In genomic region chr17:30805944-30806456, GRCh38 we compare ENCODE assay signal across 10 cellular contexts. TPM values are rescaled to one million over a fixed set of nuclear protein-coding genes. Genes with fewer than 3 reads are reported as not detected.
A peak's percentile ranks its signal among the peaks of the same experiment; 100 is the strongest.
DNase-seq lines count a peak whose midpoint lies in the region; ATAC-seq, FAIRE-seq and TF ChIP-seq lines count a peak whose summit lies in the region.
"Had no signal": no experiment of that assay in that cellular context is flagged by ENCODE, and none has a peak within 500 bp of the region (broad histone marks: within the 10 kb centered on the region; RNA-seq: fewer than 3 reads in every experiment).

No MANE protein-coding gene starts in this region.

- H2AFZ ChIP-seq in SU-DHL-6 (ENCODE audit: low read depth, low read length, severe bottlenecking), result no peak overlapping the region

- no peaks in the 10 kb centered on the region for H3K9me2 ChIP-seq in SU-DHL-6 (replicated peaks; ENCODE audit: insufficient read depth, low read length)

- no peak for DNase-seq in A673 (ENCODE audit: low spot score)
- DNase-seq in fibroblast of the aortic adventitia (ENCODE audit: low read depth), result no peak
- no peak for DNase-seq in RCC 7860 (ENCODE audit: low spot score)
- no peak for DNase-seq in GDM1 (lab: John Stamatoyannopoulos, UW)
- no peak for DNase-seq in H54 (ENCODE audit: insufficient read length, low spot score)
- DNase-seq: kidney glomerular epithelial cell, NCI-H1092 had no signal

- no peak for ATAC-seq in HG03565 (IDR thresholded peaks at IDR 0.05; ENCODE audit: unreplicated experiment)

- no TSS peak for BruUV-seq in A673 (replicated peaks; lab: Mats Ljungman, UMichigan)

- H3K9me3 ChIP-seq in A673 (ENCODE audit: low read depth, low read length, poor library complexity, severe bottlenecking), result no peaks in the 10 kb centered on the region
- no peaks in the 10 kb centered on the region for H3K9me3 ChIP-seq in SU-DHL-6 (ENCODE audit: insufficient read depth, low read length)

- H3K4me1 ChIP-seq in A673 (ENCODE audit: insufficient read depth, low read length, poor library complexity, severe bottlenecking), result peaks cover 6% of the 10 kb centered on the region

- peak overlapping the region; percentile 65 for H3K4me2 ChIP-seq in SU-DHL-6 (ENCODE audit: low read depth, low read length, poor library complexity, severe bottlenecking)

- H3K36me3 ChIP-seq in A673 (ENCODE audit: insufficient read depth, low read length, poor library complexity, severe bottlenecking) (peaks cover 3% of the 10 kb centered on the region), SU-DHL-6 (ENCODE audit: low read length) (peaks cover 21% of the 10 kb centered on the region; the same call in 1 of the 2 replicates)

- POLR2A ChIA-PET in A673 (lab: Charles Lee; ENCODE audit: low non-redundant PET), result no interaction called here

- FAIRE-seq in RCC 7860 (lab: Jason Lieb, UNC), result no peak
- FAIRE-seq in H54 (lab: Jason Lieb, UNC), result no peak

- H3K4me3 ChIP-seq in A673 (ENCODE audit: low read depth, low read length, poor library complexity, severe bottlenecking), result no peak overlapping the region
- no peak overlapping the region for H3K4me3 ChIP-seq in SU-DHL-6 (ENCODE audit: insufficient read depth, low read length, poor library complexity, severe bottlenecking)
- H3K4me3 ChIP-seq in fibroblast of the aortic adventitia (ENCODE audit: low read depth, low read length), result no peak overlapping the region

- intact Hi-C loops in A673 (cut with micrococcal nuclease; ENCODE audit: unreplicated experiment), result no loop called here

- CTCF ChIA-PET in A673 (lab: Charles Lee), result no interaction called here

- H3F3A ChIP-seq in SU-DHL-6 (ENCODE audit: insufficient read depth), result peaks cover 36% of the 10 kb centered on the region

- H4K20me1 ChIP-seq in SU-DHL-6 (ENCODE audit: low read depth, low read length), result no peaks in the 10 kb centered on the region

- TF ChIP-seq CTCF in A673 (conservative IDR thresholded peaks at IDR 0.05; ENCODE audit: low read depth, low read length) (0 out of 2 replicates have a peak, but pooled peaks have one; percentile 22), GM12872 (IDR thresholded peaks at IDR 0.05; ENCODE audit: insufficient read depth, low read depth, low read length) (peak; percentile 20; the same call in 1 of the 3 replicates), SU-DHL-6 (IDR thresholded peaks at IDR 0.05; ENCODE audit: insufficient read depth, low read length, poor library complexity, severe bottlenecking) (no peak), fibroblast of the aortic adventitia (IDR thresholded peaks at IDR 0.05; ENCODE audit: insufficient read depth, low read length) (peak; percentile 11)

- H3K27me3 ChIP-seq in A673 (replicated peaks; ENCODE audit: insufficient read depth, low read depth, low read length, poor library complexity) (no peaks in the 10 kb centered on the region), SU-DHL-6 (ENCODE audit: low read length) (no peaks in the 10 kb centered on the region)

- H3K9ac ChIP-seq in SU-DHL-6 (ENCODE audit: low read length), result no peak overlapping the region

- no peak for TF ChIP-seq POLR2A in H54 (IDR thresholded peaks at IDR 0.05; ENCODE audit: low read depth, low read length)

- H3K79me2 ChIP-seq in SU-DHL-6 (ENCODE audit: insufficient read depth, low read length), result peaks cover 57% of the 10 kb centered on the region

- no peak overlapping the region for H3K27ac ChIP-seq in A673 (ENCODE audit: low read depth, low read length, poor library complexity, severe bottlenecking)
- peak overlapping the region; percentile 95; the same call in 1 of the 2 replicates for H3K27ac ChIP-seq in SU-DHL-6 (ENCODE audit: low read depth, low read length)

RNA-seq across cellular contexts. Expression of gene CRLF3, which starts 18.5 kb away (rescaled TPM):
- 14.9 and 17.9 TPM in 2 replicates for total RNA-seq in A673 (2021)
- 12.5 and 14.1 TPM in 2 replicates for total RNA-seq in fibroblast of the aortic adventitia (ENCODE audit: low replicate concordance)

RNA-seq across cellular contexts. Expression of gene ATAD5, which starts 25.8 kb away (rescaled TPM):
- total RNA-seq in A673 (2021), result 17.4 and 19.0 TPM in 2 replicates
- total RNA-seq in fibroblast of the aortic adventitia (ENCODE audit: low replicate concordance), result 2.1 and 10.4 TPM in 2 replicates
